Comparison of ENCODE assay signal across 9 cellular contexts in the genomic region with DNA sequence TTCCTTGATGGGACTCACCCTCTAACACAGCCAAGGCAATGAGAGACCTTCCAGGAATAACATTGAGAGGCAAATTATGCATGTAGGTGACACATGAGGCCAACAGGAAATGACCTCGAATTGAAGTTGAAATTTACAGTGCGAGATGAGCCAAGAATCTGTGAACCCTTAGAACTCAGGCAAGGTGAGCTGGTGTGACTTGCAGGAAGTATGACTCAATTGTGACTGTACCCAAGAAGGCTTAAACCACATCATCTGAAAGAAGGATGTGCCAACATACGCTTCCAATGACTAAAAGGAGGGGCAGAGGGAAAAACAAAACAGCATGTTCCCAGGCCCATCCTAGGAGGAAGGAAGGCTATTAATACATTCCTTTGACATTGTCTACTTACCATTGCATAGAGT. TPM values are rescaled to one million over a fixed set of nuclear protein-coding genes. Genes with fewer than 3 reads are reported as not detected.
DNase-seq lines count a peak whose midpoint lies in the region; ATAC-seq, FAIRE-seq and TF ChIP-seq lines count a peak whose summit lies in the region.
"Had no signal": no experiment of that assay in that cellular context is flagged by ENCODE, and none has a peak within 500 bp of the region (broad histone marks: within the 10 kb centered on the region; RNA-seq: fewer than 3 reads in every experiment).

No MANE protein-coding gene starts in this region.

- H2AFZ ChIP-seq in SK-N-SH (ENCODE audit: low read depth) (no peak overlapping the region), K562 (ENCODE audit: low read depth, low read length) (no peak overlapping the region)

- TF ChIP-seq RAD21 in SK-N-SH (IDR thresholded peaks at IDR 0.05; ENCODE audit: low read length): no peak
- no peak for TF ChIP-seq RAD21 in K562 (CRISPR knock-in tag; conservative IDR thresholded peaks at IDR 0.05 in 1 of 2, IDR thresholded peaks at IDR 0.05 in 1 of 2)

- H3K4me2 ChIP-seq in SK-N-SH: peak overlapping the region; percentile 38
- H3K4me2 ChIP-seq in K562 (ENCODE audit: insufficient read depth, low read length): no peak overlapping the region

- ATAC-seq in K562: no peak
- peak; percentile 92 for ATAC-seq in mucosa of descending colon
- no peak for ATAC-seq in HG03095 (IDR thresholded peaks at IDR 0.05; ENCODE audit: unreplicated experiment)
- ATAC-seq in GM21576 (IDR thresholded peaks at IDR 0.05; ENCODE audit: unreplicated experiment): no peak
- ATAC-seq in HG02884 (IDR thresholded peaks at IDR 0.05; ENCODE audit: unreplicated experiment): no peak

- in situ Hi-C loops in K562 (cut with MboI): no loop called here

- intact Hi-C loops in K562 (cut with micrococcal nuclease): no loop called here
- intact Hi-C loops in mucosa of descending colon (cut with DNase I, micrococcal nuclease): no loop called here

- H3K9me3 ChIP-seq in SK-N-SH (no peaks in the 10 kb centered on the region), K562 (replicated peaks; ENCODE audit: control insufficient read depth, insufficient read depth, low read depth, low read length) (no peaks in the 10 kb centered on the region), mucosa of descending colon (no peaks in the 10 kb centered on the region)

- no peaks in the 10 kb centered on the region for H4K20me1 ChIP-seq in SK-N-SH (ENCODE audit: insufficient read depth)
- H4K20me1 ChIP-seq in K562 (replicated peaks; ENCODE audit: control insufficient read depth, insufficient read depth, low read length): no peaks in the 10 kb centered on the region

- POLR2A ChIA-PET in SK-N-SH (lab: Yijun Ruan, JAX): no interaction called here
- POLR2A ChIA-PET in K562 (lab: Yijun Ruan, JAX): interaction anchor here (0.7 to 1.1 kb wide), 2 partner anchors 16 to 53 kb away, joined by 3 to 4 read pairs; no protein-coding TSS in a partner anchor

- H3K27me3 ChIP-seq in SK-N-SH (ENCODE audit: insufficient read depth): no peaks in the 10 kb centered on the region
- H3K27me3 ChIP-seq in K562 (ENCODE audit: control insufficient read depth in 2 of 2, insufficient read depth in 2 of 2, low read length in 2 of 2): peaks cover 13 to 35% of the 10 kb centered on the region in 2 experiments; a peak in 4 of 5 replicates

- DNase-seq in DMS153 (lab: John Stamatoyannopoulos, UW): peak; percentile 52
- no peak for DNase-seq in DMS153 treated with DMSO at 0.1 percent for 48 hours (lab: John Stamatoyannopoulos, UW; ENCODE audit: unreplicated experiment)
- no peak for DNase-seq in SK-N-SH
- DNase-seq in K562 (ENCODE audit: extremely low read depth in 1 of 4, low spot score in 3 of 4): no peak
- DNase-seq in mucosa of descending colon: peak in 1 of 3 donors; percentile 62

- H3K9ac ChIP-seq in SK-N-SH (peak overlapping the region; percentile 44; the same call in 1 of the 2 replicates), K562 (ENCODE audit: insufficient read depth in 1 of 2, low read depth in 2 of 2, low read length in 2 of 2) (no peak overlapping the region)

- WGBS in SK-N-SH (ENCODE audit: low lambda C conversion rate): 17% methylated on average over 3 of the region's 3 CpGs
- WGBS in K562 (ENCODE audit: insufficient coverage, low coverage, missing lambda C conversion rate): 0% methylated on average over 3 of the region's 3 CpGs

- CTCF ChIA-PET in SK-N-SH (lab: Yijun Ruan, JAX): interaction anchor here (1.1 to 1.5 kb wide), 3 partner anchors 36 to 54 kb away, joined by 5 to 11 read pairs (median 6); no protein-coding TSS in a partner anchor
- CTCF ChIA-PET in K562 (lab: Yijun Ruan, JAX; ENCODE audit: low intra/inter-chr PET ratio): no interaction called here

- no peaks in the 10 kb centered on the region for H3K9me2 ChIP-seq in SK-N-SH

- H3F3A ChIP-seq in SK-N-SH (replicated peaks; ENCODE audit: insufficient read depth): peaks cover 20% of the 10 kb centered on the region

- no peak for FAIRE-seq in K562 (lab: Jason Lieb, UNC)

- H3K9me1 ChIP-seq in K562 (ENCODE audit: control insufficient read depth, insufficient read depth, low read length): no peaks in the 10 kb centered on the region

- H3K79me2 ChIP-seq in SK-N-SH (ENCODE audit: insufficient read depth) (peaks cover 17% of the 10 kb centered on the region; the same call in 1 of the 2 replicates), K562 (ENCODE audit: control insufficient read depth, insufficient read depth, low read length) (no peaks in the 10 kb centered on the region)

- H3K27ac ChIP-seq in SK-N-SH (ENCODE audit: low read depth in 2 of 2, low read length in 1 of 2): peak overlapping the region in 1 of 2 experiments; percentile 89; a peak in 2 of 4 replicates
- H3K27ac ChIP-seq in K562 (ENCODE audit: extremely low read depth, low read depth, low read length): no peak overlapping the region
- H3K27ac ChIP-seq: 22Rv1 had no signal

- no TSS peak for BruUV-seq in K562 (replicated peaks; lab: Mats Ljungman, UMichigan)

- no peak for TF ChIP-seq CTCF in SK-N-SH (IDR thresholded peaks at IDR 0.05)
- no peak for TF ChIP-seq CTCF in K562 (IDR thresholded peaks at IDR 0.05 in 2 of 3, conservative IDR thresholded peaks at IDR 0.05 in 1 of 3; ENCODE audit: insufficient read depth in 2 of 3, low read depth in 1 of 3, low read length in 3 of 3)
- TF ChIP-seq CTCF in mucosa of descending colon (IDR thresholded peaks at IDR 0.05): no peak

- H3K36me3 ChIP-seq in SK-N-SH (replicated peaks in 1 of 2; ENCODE audit: control insufficient read depth in 1 of 2, insufficient read depth in 2 of 2, low read length in 1 of 2): no peaks in the 10 kb centered on the region
- H3K36me3 ChIP-seq in K562 (ENCODE audit: control insufficient read depth, insufficient read depth, low read length): no peaks in the 10 kb centered on the region
- no peaks in the 10 kb centered on the region for H3K36me3 ChIP-seq in mucosa of descending colon (ENCODE audit: low read depth)

- H3K4me1 ChIP-seq in SK-N-SH (ENCODE audit: control insufficient read depth in 1 of 2, insufficient read depth in 2 of 2, low read depth in 1 of 2, low read length in 1 of 2): peaks cover 2 to 16% of the 10 kb centered on the region in 2 experiments; a peak in 2 of 4 replicates
- no peaks in the 10 kb centered on the region; a peak in 1 of 5 replicates for H3K4me1 ChIP-seq in K562 (replicated peaks in 1 of 2; ENCODE audit: control insufficient read depth in 2 of 2, insufficient read depth in 2 of 2, low read length in 2 of 2)
- H3K4me1 ChIP-seq in mucosa of descending colon (ENCODE audit: low read depth): peaks cover 23% of the 10 kb centered on the region

- H3K4me3 ChIP-seq in SK-N-SH (ENCODE audit: low read depth in 2 of 2, low read length in 1 of 2) (no peak overlapping the region), K562 (no peak overlapping the region), mucosa of descending colon (no peak overlapping the region)

- no peak for TF ChIP-seq POLR2A in K562 (conservative IDR thresholded peaks at IDR 0.05)

- TF ChIP-seq EP300 in SK-N-SH (IDR thresholded peaks at IDR 0.05; ENCODE audit: borderline replicate concordance in 1 of 2, low read depth in 1 of 2, low read length in 1 of 2): peak in 1 of 2 experiments; percentile 96; a peak in 2 of 4 replicates
- no peak for TF ChIP-seq EP300 in K562 (IDR thresholded peaks at IDR 0.05; ENCODE audit: low read length)

RNA-seq across cellular contexts. Expression of a gene that starts 44.8 kb away (rescaled TPM):
- polyA plus RNA-seq in SK-N-SH (2012; rRNA removed) (14.0 and 18.4 TPM in 2 replicates), K562 (2011; rRNA removed) (0.65 and 0.76 TPM in 2 replicates), K562 (2014; fragmentation: Illumina TruSeq; extraction: Trizol) (0.83 and 1.0 TPM in 2 replicates), K562 (2014; fragmentation: Nextera tagmentation; extraction: Ambion mirVana) (under 1 TPM; 0.11 to 0.45 TPM), K562 (2014; rRNA removed) (0.37 and 0.49 TPM in 2 replicates)
- 23.1 and 29.2 TPM in 2 replicates for polyA plus RNA-seq in SK-N-SH (2012; cell fraction: cytosol; rRNA removed)
- 10.6 and 14.8 TPM in 2 replicates for polyA plus RNA-seq in SK-N-SH (2012; cell fraction: nucleus; rRNA removed)
- 2.3 and 5.3 TPM in 2 replicates for total RNA-seq in K562 (2011; cell fraction: chromatin; rRNA removed; ENCODE audit: low replicate concordance)
- total RNA-seq in K562 (2011; cell fraction: nucleolus; rRNA removed): 0.53 and 1.2 TPM in 2 replicates
- 1.8 TPM in 2 replicates for total RNA-seq in K562 (2011; cell fraction: nucleoplasm; rRNA removed)
- total RNA-seq in K562 (2014; rRNA removed) (0.37 and 0.82 TPM in 2 replicates), K562 (2014; rRNA removed; fragmentation: Illumina TruSeq; extraction: Trizol) (0.70 and 0.80 TPM in 2 replicates), K562 (2015; rRNA removed; fragmentation: Illumina TruSeq; extraction: Trizol) (0.25 and 0.53 TPM in 2 replicates), K562 (2021) (0.85 and 1.1 TPM in 2 replicates), mucosa of descending colon (10 to 100 TPM; 10.7 to 11.4 (median 10.9) TPM)
- 0.21 and 0.65 TPM in 2 replicates for polyA plus RNA-seq in K562 (2011; cell fraction: cytosol; rRNA removed)
- 0.30 and 0.56 TPM in 2 replicates for polyA plus RNA-seq in K562 (2011; cell fraction: nucleus; rRNA removed)
- 0.56 and 0.58 TPM in 2 replicates for polyA plus RNA-seq in K562 (2012)
- 1.3 and 2.2 TPM in 2 replicates for polyA minus RNA-seq in K562 (2011; rRNA and poly(A)+ RNA removed)
- 0.48 TPM in 1 of 2 replicates, not detected in the other for polyA minus RNA-seq in K562 (2011; cell fraction: cytosol; rRNA and poly(A)+ RNA removed)
- polyA minus RNA-seq in K562 (2011; cell fraction: nucleus; rRNA and poly(A)+ RNA removed): 0.56 and 0.67 TPM in 2 replicates

RNA-seq across cellular contexts. Expression of a gene that starts 55.5 kb away (rescaled TPM):
- 29.1 and 31.4 TPM in 2 replicates for polyA plus RNA-seq in SK-N-SH (2012; rRNA removed)
- 42.1 and 54.1 TPM in 2 replicates for polyA plus RNA-seq in SK-N-SH (2012; cell fraction: cytosol; rRNA removed)
- 10.5 and 23.5 TPM in 2 replicates for polyA plus RNA-seq in SK-N-SH (2012; cell fraction: nucleus; rRNA removed)
- 38.5 and 116 TPM in 2 replicates for total RNA-seq in K562 (2011; cell fraction: chromatin; rRNA removed; ENCODE audit: low replicate concordance)
- 19.7 and 20.5 TPM in 2 replicates for total RNA-seq in K562 (2011; cell fraction: nucleolus; rRNA removed)
- 33.6 and 56.9 TPM in 2 replicates for total RNA-seq in K562 (2011; cell fraction: nucleoplasm; rRNA removed)
- total RNA-seq in K562 (2014; rRNA removed): 36.6 and 46.1 TPM in 2 replicates
- 60.9 and 84.1 TPM in 2 replicates for total RNA-seq in K562 (2014; rRNA removed; fragmentation: Illumina TruSeq; extraction: Trizol)
- 47.3 and 54.8 TPM in 2 replicates for total RNA-seq in K562 (2015; rRNA removed; fragmentation: Illumina TruSeq; extraction: Trizol)
- total RNA-seq in K562 (2021): 90.0 and 103 TPM in 2 replicates
- polyA plus RNA-seq in K562 (2011; rRNA removed): 55.0 and 87.9 TPM in 2 replicates
- 15.6 and 22.5 TPM in 2 replicates for polyA plus RNA-seq in K562 (2011; cell fraction: cytosol; rRNA removed)
- 15.6 and 20.4 TPM in 2 replicates for polyA plus RNA-seq in K562 (2011; cell fraction: nucleus; rRNA removed)
- 46.5 and 101 TPM in 2 replicates for polyA plus RNA-seq in K562 (2012)
- polyA plus RNA-seq in K562 (2014; fragmentation: Illumina TruSeq; extraction: Trizol): 136 and 150 TPM in 2 replicates
- polyA plus RNA-seq in K562 (2014; fragmentation: Nextera tagmentation; extraction: Ambion mirVana): 10 to 100 TPM; 39.5 to 65.5 TPM
- polyA plus RNA-seq in K562 (2014; rRNA removed): 86.9 and 108 TPM in 2 replicates
- polyA minus RNA-seq in K562 (2011; rRNA and poly(A)+ RNA removed): 75.8 and 76.9 TPM in 2 replicates
- 27.1 and 32.6 TPM in 2 replicates for polyA minus RNA-seq in K562 (2011; cell fraction: cytosol; rRNA and poly(A)+ RNA removed)
- polyA minus RNA-seq in K562 (2011; cell fraction: nucleus; rRNA and poly(A)+ RNA removed): 15.3 and 26.3 TPM in 2 replicates
- total RNA-seq in mucosa of descending colon: 10 to 100 TPM; 33.5 to 59.8 (median 41.2) TPM
